Comparison of ENCODE assay signal across 34 cellular contexts in the genomic region with DNA sequence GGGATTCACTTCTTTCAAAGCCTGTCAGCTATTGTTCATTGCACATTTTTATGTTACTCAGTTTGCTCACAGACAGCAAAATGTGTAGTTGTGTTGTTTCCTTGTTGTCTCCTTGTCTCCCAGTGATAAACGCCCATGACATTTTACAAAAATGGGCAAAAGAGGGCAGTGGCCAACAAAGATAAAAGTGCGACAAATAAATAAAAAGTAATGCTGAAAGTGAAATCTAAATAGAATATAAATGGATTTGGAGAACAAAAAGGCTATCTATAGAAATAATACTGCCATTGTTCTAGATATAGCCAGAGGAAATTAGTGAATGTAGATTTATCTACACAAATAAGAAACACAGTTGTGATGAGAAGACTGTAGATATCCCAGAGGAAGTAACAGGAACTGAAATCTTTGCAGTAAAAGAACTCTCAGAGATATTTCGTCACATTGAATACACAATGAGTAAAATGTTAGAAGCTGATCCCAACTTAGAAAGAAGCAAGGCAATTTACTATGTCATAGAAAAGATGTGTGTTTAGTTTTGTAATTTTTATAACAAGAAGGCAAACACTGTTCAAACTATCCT.
"Had no signal": no experiment of that assay in that cellular context is flagged by ENCODE, and none has a peak within 500 bp of the region (broad histone marks: within the 10 kb centered on the region; RNA-seq: fewer than 3 reads in every experiment).

No MANE protein-coding gene starts in this region.

- H3K4me2 ChIP-seq: SK-N-SH had no signal

- DNase-seq: activated CD4-positive, alpha-beta memory T cell treated with anti-CD3 and anti-CD28 coated beads, Interleukin-2, amount 10 ng/mL, durations not matched to agents 7 days and 5 days; activated CD4-positive, alpha-beta T cell treated with anti-CD3 and anti-CD28 coated beads for 1 hour; activated CD4-positive, alpha-beta T cell treated with anti-CD3 and anti-CD28 coated beads for 48 hours; activated CD4-positive, CD25-positive, alpha-beta regulatory T cell; activated CD8-positive, alpha-beta memory T cell treated with anti-CD3 and anti-CD28 coated beads for 24 hours; activated CD8-positive, alpha-beta memory T cell treated with anti-CD3 and anti-CD28 coated beads, Interleukin-2, amount 10 ng/mL, durations not matched to agents 7 days and 5 days; activated CD8-positive, alpha-beta memory T cell treated with anti-CD3 and anti-CD28 coated beads, Interleukin-2, amount 50 U/mL, for 48 hours; activated effector memory CD4-positive, alpha-beta T cell treated with Interleukin-2 at 50 U/mL for 16 hours; activated naive CD4-positive, alpha-beta T cell treated with anti-CD3 and anti-CD28 coated beads, Interleukin-2, amount 10 ng/mL, durations not matched to agents 7 days and 5 days; activated naive CD8-positive, alpha-beta T cell treated with anti-CD3 and anti-CD28 coated beads, Interleukin-2, amount 50 U/mL, for 24 hours; activated T-cell treated with anti-CD3 and anti-CD28 coated beads, Interleukin-2, amount 50 U/mL, for 48 hours; anterior cingulate cortex; central memory CD4-positive, alpha-beta T cell; NCI-H1105 treated with DMSO at 0.1 percent for 48 hours; NCI-H1436; NCI-H1694; NCI-H1930; NCI-H2081 treated with DMSO at 0.1 percent for 48 hours; NCI-H345; NCI-H510A; NCI-H526; NCI-H748 treated with DMSO at 0.1 percent for 48 hours; NK-92 treated with Interleukin-12 subunit alpha and Interleukin-12 subunit beta, amount 100 ng/mL, for 24 hours; OCI-M1; SHP77; SJCRH30; SK-N-SH; SW 1271; T-helper 1 cell; T-helper 2 cell; T-helper 9 cell; WERI-Rb-1 had no signal

- FAIRE-seq: K562 had no signal

- H3K9me2 ChIP-seq: SK-N-SH had no signal

- H3K27ac ChIP-seq: SJCRH30, WERI-Rb-1 had no signal

- ATAC-seq: activated CD8-positive, alpha-beta memory T cell treated with anti-CD3 and anti-CD28 coated beads, Interleukin-2, amount 10 ng/mL, durations not matched to agents 7 days and 5 days; activated naive CD8-positive, alpha-beta T cell treated with anti-CD3 and anti-CD28 coated beads, Interleukin-2, amount 50 U/mL, for 24 hours; K562; Panc1 had no signal

- H3K4me3 ChIP-seq: K562, SJCRH30 had no signal

- H3K9ac ChIP-seq: SK-N-SH had no signal

- H3K9me3 ChIP-seq: SJCRH30, SK-N-SH had no signal

- H3K4me1 ChIP-seq: SJCRH30 had no signal

- H3K36me3 ChIP-seq: SJCRH30, WERI-Rb-1 had no signal
